ENCODE assay signal across 37 cellular contexts in genomic region chr5:163609910-163610309, GRCh38.
"Had no signal": no experiment of that assay in that cellular context is flagged by ENCODE, and none has a peak within 500 bp of the region (broad histone marks: within the 10 kb centered on the region; RNA-seq: fewer than 3 reads in every experiment).

No MANE protein-coding gene starts in this region.

- ATAC-seq: activated CD4-positive, alpha-beta T cell treated with anti-CD3 and anti-CD28 coated beads for 36 hours; activated CD8-positive, alpha-beta memory T cell treated with anti-CD3 and anti-CD28 coated beads, Interleukin-2, amount 10 ng/mL, durations not matched to agents 7 days and 5 days; activated CD8-positive, alpha-beta T cell treated with anti-CD3 and anti-CD28 coated beads, Interleukin-2, amount 10 ng/mL, durations not matched to agents 7 days and 5 days; activated naive CD8-positive, alpha-beta T cell treated with anti-CD3 and anti-CD28 coated beads, Interleukin-2, amount 50 U/mL, for 24 hours; esophagus mucosa; heart left ventricle; T-cell had no signal

- H3K4me1 ChIP-seq: adrenal gland, ascending aorta, breast epithelium, colonic mucosa, heart left ventricle had no signal

- H3K27me3 ChIP-seq: adrenal gland, ascending aorta, breast epithelium, cardiac muscle cell, colonic mucosa, heart left ventricle had no signal

- H3K27ac Mint-ChIP-seq: activated CD4-positive, alpha-beta memory T cell treated with anti-CD3 and anti-CD28 coated beads for 36 hours; activated CD4-positive, alpha-beta T cell treated with anti-CD3 and anti-CD28 coated beads for 36 hours; activated CD4-positive, alpha-beta T cell treated with anti-CD3 and anti-CD28 coated beads, Interleukin-2, amount 10 ng/mL, durations not matched to agents 24 days and 14 days; activated CD8-positive, alpha-beta memory T cell treated with anti-CD3 and anti-CD28 coated beads, Interleukin-2, amount 10 ng/mL, durations not matched to agents 7 days and 5 days; activated CD8-positive, alpha-beta T cell treated with anti-CD3 and anti-CD28 coated beads, Interleukin-2, amount 10 ng/mL, durations not matched to agents 7 days and 5 days; activated naive CD4-positive, alpha-beta T cell treated with anti-CD3 and anti-CD28 coated beads for 36 hours; activated naive CD4-positive, alpha-beta T cell treated with anti-CD3 and anti-CD28 coated beads, Interleukin-2, amount 50 U/mL, for 24 hours; activated naive CD8-positive, alpha-beta T cell treated with anti-CD3 and anti-CD28 coated beads for 36 hours; activated naive CD8-positive, alpha-beta T cell treated with anti-CD3 and anti-CD28 coated beads, Interleukin-2, amount 50 U/mL, for 24 hours; activated T-helper 1 cell treated with anti-CD3 and anti-CD28 coated beads, Interleukin-12 subunit alpha, Interleukin-12 subunit beta, Interleukin-2, Interleukin-4 antibody, amounts not matched to agents 30 ng/mL and 10 ng/mL and 1 ng/mL, durations not matched to agents 14 hours and 24 hours and 36 hours; activated T-helper 2 cell treated with anti-CD3 and anti-CD28 coated beads, Interferon-gamma antibody, Interleukin-2, Interleukin-4, amounts not matched to agents 10 μg/mL and 5 μg/mL and 100 μg/mL, durations not matched to agents 14 hours and 24 hours and 36 hours; brain; endodermal cell; T-cell; T-helper 1 cell treated with Interleukin-12 subunit alpha and Interleukin-12 subunit beta and Interleukin-4 antibody, amounts not matched to agents 30 μg/mL and 1 μg/mL, for 36 hours; T-helper 2 cell treated with Interferon-gamma antibody and Interleukin-4, amounts not matched to agents 5 μg/mL and 100 μg/mL, for 36 hours had no signal

- H3K9me3 Mint-ChIP-seq: activated CD4-positive, alpha-beta memory T cell treated with anti-CD3 and anti-CD28 coated beads for 36 hours; activated CD4-positive, alpha-beta T cell treated with anti-CD3 and anti-CD28 coated beads, Interleukin-2, amount 10 ng/mL, durations not matched to agents 24 days and 14 days; activated naive CD4-positive, alpha-beta T cell treated with anti-CD3 and anti-CD28 coated beads for 36 hours; activated naive CD4-positive, alpha-beta T cell treated with anti-CD3 and anti-CD28 coated beads, Interleukin-2, amount 50 U/mL, for 24 hours; activated naive CD8-positive, alpha-beta T cell treated with anti-CD3 and anti-CD28 coated beads for 36 hours; activated naive CD8-positive, alpha-beta T cell treated with anti-CD3 and anti-CD28 coated beads, Interleukin-2, amount 50 U/mL, for 24 hours; activated T-helper 1 cell treated with anti-CD3 and anti-CD28 coated beads, Interleukin-12 subunit alpha, Interleukin-12 subunit beta, Interleukin-2, Interleukin-4 antibody, amounts not matched to agents 30 ng/mL and 10 ng/mL and 1 ng/mL, durations not matched to agents 14 hours and 24 hours and 36 hours; activated T-helper 2 cell treated with anti-CD3 and anti-CD28 coated beads, Interferon-gamma antibody, Interleukin-2, Interleukin-4, amounts not matched to agents 10 μg/mL and 5 μg/mL and 100 μg/mL, durations not matched to agents 14 hours and 24 hours and 36 hours; brain; endodermal cell; T-cell; T-helper 1 cell treated with Interleukin-12 subunit alpha and Interleukin-12 subunit beta and Interleukin-4 antibody, amounts not matched to agents 30 μg/mL and 1 μg/mL, for 36 hours; T-helper 2 cell treated with Interferon-gamma antibody and Interleukin-4, amounts not matched to agents 5 μg/mL and 100 μg/mL, for 36 hours had no signal

- H3K4me1 Mint-ChIP-seq: activated CD4-positive, alpha-beta T cell treated with anti-CD3 and anti-CD28 coated beads for 36 hours; activated CD4-positive, alpha-beta T cell treated with anti-CD3 and anti-CD28 coated beads, Interleukin-2, amount 10 ng/mL, durations not matched to agents 24 days and 14 days; activated CD8-positive, alpha-beta memory T cell treated with anti-CD3 and anti-CD28 coated beads, Interleukin-2, amount 10 ng/mL, durations not matched to agents 7 days and 5 days; activated naive CD4-positive, alpha-beta T cell treated with anti-CD3 and anti-CD28 coated beads, Interleukin-2, amount 50 U/mL, for 24 hours; activated naive CD8-positive, alpha-beta T cell treated with anti-CD3 and anti-CD28 coated beads for 36 hours; activated naive CD8-positive, alpha-beta T cell treated with anti-CD3 and anti-CD28 coated beads, Interleukin-2, amount 50 U/mL, for 24 hours; T-cell had no signal

- FAIRE-seq: frontal cortex had no signal

- H3K36me3 ChIP-seq: adrenal gland, ascending aorta, breast epithelium, cardiac muscle cell, colonic mucosa, heart left ventricle, WERI-Rb-1 had no signal

- H3K36me3 Mint-ChIP-seq: activated CD4-positive, alpha-beta memory T cell treated with anti-CD3 and anti-CD28 coated beads for 36 hours; activated CD8-positive, alpha-beta memory T cell treated with anti-CD3 and anti-CD28 coated beads, Interleukin-2, amount 10 ng/mL, durations not matched to agents 7 days and 5 days; activated naive CD4-positive, alpha-beta T cell treated with anti-CD3 and anti-CD28 coated beads, Interleukin-2, amount 50 U/mL, for 24 hours; activated naive CD8-positive, alpha-beta T cell treated with anti-CD3 and anti-CD28 coated beads for 36 hours; brain; T-cell had no signal

- H3K4me3 ChIP-seq: adrenal gland, ascending aorta, breast epithelium, cardiac muscle cell, colonic mucosa, heart left ventricle had no signal

- H3K4me3 Mint-ChIP-seq: activated CD4-positive, alpha-beta memory T cell treated with anti-CD3 and anti-CD28 coated beads for 36 hours; activated CD4-positive, alpha-beta T cell treated with anti-CD3 and anti-CD28 coated beads for 36 hours; activated CD4-positive, alpha-beta T cell treated with anti-CD3 and anti-CD28 coated beads, Interleukin-2, amount 10 ng/mL, durations not matched to agents 24 days and 14 days; activated CD8-positive, alpha-beta memory T cell treated with anti-CD3 and anti-CD28 coated beads, Interleukin-2, amount 10 ng/mL, durations not matched to agents 7 days and 5 days; activated CD8-positive, alpha-beta T cell treated with anti-CD3 and anti-CD28 coated beads, Interleukin-2, amount 10 ng/mL, durations not matched to agents 7 days and 5 days; activated naive CD4-positive, alpha-beta T cell treated with anti-CD3 and anti-CD28 coated beads for 36 hours; activated naive CD4-positive, alpha-beta T cell treated with anti-CD3 and anti-CD28 coated beads, Interleukin-2, amount 50 U/mL, for 24 hours; activated naive CD8-positive, alpha-beta T cell treated with anti-CD3 and anti-CD28 coated beads for 36 hours; activated naive CD8-positive, alpha-beta T cell treated with anti-CD3 and anti-CD28 coated beads, Interleukin-2, amount 50 U/mL, for 24 hours; activated T-helper 1 cell treated with anti-CD3 and anti-CD28 coated beads, Interleukin-12 subunit alpha, Interleukin-12 subunit beta, Interleukin-2, Interleukin-4 antibody, amounts not matched to agents 30 ng/mL and 10 ng/mL and 1 ng/mL, durations not matched to agents 14 hours and 24 hours and 36 hours; brain; endodermal cell; T-cell; T-helper 1 cell treated with Interleukin-12 subunit alpha and Interleukin-12 subunit beta and Interleukin-4 antibody, amounts not matched to agents 30 μg/mL and 1 μg/mL, for 36 hours; T-helper 2 cell treated with Interferon-gamma antibody and Interleukin-4, amounts not matched to agents 5 μg/mL and 100 μg/mL, for 36 hours had no signal

- H3K27me3 Mint-ChIP-seq: activated CD4-positive, alpha-beta T cell treated with anti-CD3 and anti-CD28 coated beads, Interleukin-2, amount 10 ng/mL, durations not matched to agents 24 days and 14 days; activated CD8-positive, alpha-beta memory T cell treated with anti-CD3 and anti-CD28 coated beads, Interleukin-2, amount 10 ng/mL, durations not matched to agents 7 days and 5 days; activated naive CD8-positive, alpha-beta T cell treated with anti-CD3 and anti-CD28 coated beads for 36 hours had no signal

- DNase-seq: activated CD4-positive, alpha-beta memory T cell treated with anti-CD3 and anti-CD28 coated beads for 36 hours; activated CD4-positive, alpha-beta T cell treated with anti-CD3 and anti-CD28 coated beads for 36 hours; activated CD4-positive, alpha-beta T cell treated with anti-CD3 and anti-CD28 coated beads, Interleukin-2, amount 10 ng/mL, durations not matched to agents 24 days and 14 days; activated CD4-positive, CD25-positive, alpha-beta regulatory T cell; activated CD4-positive, CD25-positive, alpha-beta regulatory T cell treated with anti-CD3 and anti-CD28 coated beads, Interleukin-2, amount 50 U/mL, for 72 hours; activated CD8-positive, alpha-beta memory T cell treated with anti-CD3 and anti-CD28 coated beads, Interleukin-2, amount 10 ng/mL, durations not matched to agents 7 days and 5 days; activated CD8-positive, alpha-beta memory T cell treated with anti-CD3 and anti-CD28 coated beads, Interleukin-2, amount 50 U/mL, for 4 hours; activated CD8-positive, alpha-beta T cell treated with anti-CD3 and anti-CD28 coated beads, Interleukin-2, amount 10 ng/mL, durations not matched to agents 7 days and 5 days; activated effector memory CD4-positive, alpha-beta T cell treated with anti-CD3 and anti-CD28 coated beads, Interleukin-2, amount 50 U/mL, for 16 hours; activated naive CD4-positive, alpha-beta T cell treated with anti-CD3 and anti-CD28 coated beads for 36 hours; activated naive CD8-positive, alpha-beta T cell treated with anti-CD3 and anti-CD28 coated beads for 36 hours; activated naive CD8-positive, alpha-beta T cell treated with anti-CD3 and anti-CD28 coated beads, Interleukin-2, amount 50 U/mL, for 24 hours; activated T-cell treated with anti-CD3 and anti-CD28 coated beads, Interleukin-2, amount 50 U/mL, for 1 hour; activated T-cell treated with anti-CD3 and anti-CD28 coated beads, Interleukin-2, amount 50 U/mL, for 48 hours; adrenal gland; amygdala; central memory CD4-positive, alpha-beta T cell; cerebellar nuclear complex; colonic mucosa; effector CD8-positive, alpha-beta T cell; endodermal cell; foreskin fibroblast; heart left ventricle; T-cell; T1000; WERI-Rb-1 had no signal

- H3K27ac ChIP-seq: adrenal gland, ascending aorta, breast epithelium, cardiac muscle cell, colonic mucosa, heart left ventricle, WERI-Rb-1 had no signal

- H3K9me3 ChIP-seq: adrenal gland, ascending aorta, breast epithelium, colonic mucosa, heart left ventricle had no signal
